ENCODE assay signal across 1 cellular context in genomic region chr9:95459218-95459617, GRCh38.
TF ChIP-seq lines count a peak whose summit lies in the region.

No MANE protein-coding gene starts in this region.

TF ChIP-seq in HepG2, 621 proteins besides CTCF, POLR2A, EP300 and RAD21 (continued from another document):
- TF ChIP-seq ZNF281 (CRISPR knock-in tag; IDR thresholded peaks at IDR 0.05; ENCODE audit: borderline replicate concordance) (no peak), ZNF772 (CRISPR knock-in tag; IDR thresholded peaks at IDR 0.05) (no peak), ZNF616 (CRISPR knock-in tag; IDR thresholded peaks at IDR 0.05; ENCODE audit: low read depth) (no peak), SYNCRIP (IDR thresholded peaks at IDR 0.05; ENCODE audit: insufficient read depth, low read depth, low read length) (no peak), ZSCAN22 (CRISPR knock-in tag; IDR thresholded peaks at IDR 0.05) (no peak), PPARG (CRISPR knock-in tag; conservative IDR thresholded peaks at IDR 0.05) (no peak), SOX13 (IDR thresholded peaks at IDR 0.05) (no peak), SOX13 (CRISPR knock-in tag; conservative IDR thresholded peaks at IDR 0.05 in 1 of 2, IDR thresholded peaks at IDR 0.05 in 1 of 2) (no peak), YY1 (IDR thresholded peaks at IDR 0.05; ENCODE audit: insufficient read depth, insufficient replicate concordance, low read depth, low read length) (no peak)
- TF ChIP-seq, protein P1, sequence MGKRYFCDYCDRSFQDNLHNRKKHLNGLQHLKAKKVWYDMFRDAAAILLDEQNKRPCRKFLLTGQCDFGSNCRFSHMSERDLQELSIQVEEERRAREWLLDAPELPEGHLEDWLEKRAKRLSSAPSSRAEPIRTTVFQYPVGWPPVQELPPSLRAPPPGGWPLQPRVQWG (CRISPR knock-in tag; IDR thresholded peaks at IDR 0.05; ENCODE audit: borderline replicate concordance, low read depth), result no peak
